In genomic region chrX:47992093-47992375, GRCh38 we compare ENCODE assay signal across 1 cellular context.
TF ChIP-seq lines count a peak whose summit lies in the region.

No MANE protein-coding gene starts in this region.

TF ChIP-seq in IMR-90, 13 proteins besides CTCF, POLR2A, EP300 and RAD21:
- TF ChIP-seq CEBPB (IDR thresholded peaks at IDR 0.05; ENCODE audit: low read depth, low read length) (no peak), CHD1 (IDR thresholded peaks at IDR 0.05; ENCODE audit: low read depth, low read length) (no peak), SMC3 (IDR thresholded peaks at IDR 0.05; ENCODE audit: low read depth, low read length) (no peak), MAZ (IDR thresholded peaks at IDR 0.05; ENCODE audit: borderline replicate concordance, low read depth, low read length) (no peak), RFX5 (IDR thresholded peaks at IDR 0.05; ENCODE audit: low read depth, low read length) (no peak), BHLHE40 (IDR thresholded peaks at IDR 0.05; ENCODE audit: low read depth, low read length) (no peak)
